ENCODE assay signal across 1 cellular context in the genomic region with DNA sequence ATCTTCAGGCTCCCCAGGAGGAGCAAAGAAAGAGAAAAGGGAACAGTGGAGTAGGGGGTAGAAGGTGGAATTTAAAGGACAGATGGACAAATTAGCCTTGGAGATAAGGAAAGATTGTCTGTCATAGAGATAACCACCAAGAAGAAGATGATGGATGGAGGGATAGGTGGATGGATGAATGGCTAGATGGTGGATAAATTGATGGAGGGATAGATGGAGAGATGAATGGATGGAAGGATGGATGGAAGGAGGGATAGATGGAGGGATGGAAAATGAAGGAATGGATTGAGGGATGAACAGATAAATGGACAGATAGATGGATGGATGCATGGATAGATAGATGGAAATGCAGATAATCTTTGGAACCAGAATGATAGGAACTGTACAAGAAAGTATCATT.
TF ChIP-seq lines count a peak whose summit lies in the region.

No MANE protein-coding gene starts in this region.

TF ChIP-seq in HEK293, 187 proteins besides CTCF, POLR2A, EP300 and RAD21 (continued from another document):
- TF ChIP-seq TCF7L2 (IDR thresholded peaks at IDR 0.05; ENCODE audit: borderline replicate concordance, low read depth, low read length) (no peak), ZNF555 (tag by site-specific recombination; conservative IDR thresholded peaks at IDR 0.05) (0 out of 2 replicates have a peak, but pooled peaks have one; percentile 2), MEIS1 (CRISPR knock-in tag; IDR thresholded peaks at IDR 0.05; ENCODE audit: borderline replicate concordance) (no peak)
